26 cellular contexts compared by ENCODE assay signal in genomic region chr2:120350801-120351324, GRCh38. TPM values are rescaled to one million over a fixed set of nuclear protein-coding genes. Genes with fewer than 3 reads are reported as not detected.
"Had no signal": no experiment of that assay in that cellular context is flagged by ENCODE, and none has a peak within 500 bp of the region (broad histone marks: within the 10 kb centered on the region; RNA-seq: fewer than 3 reads in every experiment).

No MANE protein-coding gene starts in this region.

- H3K27ac Mint-ChIP-seq: immature natural killer cell; nephron progenitor cell; stimulated activated naive CD8-positive, alpha-beta T cell treated with anti-CD3 and anti-CD28 coated beads, Interleukin-15, amount 100 ng/mL, for 72 hours had no signal

- H3K4me3 Mint-ChIP-seq: immature natural killer cell; nephron progenitor cell; stimulated activated naive CD8-positive, alpha-beta T cell treated with anti-CD3 and anti-CD28 coated beads, Interleukin-15, amount 100 ng/mL, for 72 hours had no signal

- H3K9me3 Mint-ChIP-seq: immature natural killer cell; nephron progenitor cell; stimulated activated naive CD8-positive, alpha-beta T cell treated with anti-CD3 and anti-CD28 coated beads, Interleukin-15, amount 100 ng/mL, for 72 hours had no signal

- FAIRE-seq: endothelial cell of umbilical vein, pancreas had no signal

- H3K4me1 ChIP-seq: foreskin keratinocyte, pancreas had no signal

- H3K36me3 Mint-ChIP-seq: immature natural killer cell; naive thymus-derived CD8-positive, alpha-beta T cell had no signal

- H3K27me3 ChIP-seq: right lobe of liver, tibial artery, vagina had no signal

- H3K4me2 ChIP-seq: smooth muscle cell had no signal

- H3K9me3 ChIP-seq: esophagus muscularis mucosa, gastroesophageal sphincter, heart left ventricle, pancreas, right lobe of liver, suprapubic skin, tibial artery, vagina had no signal

- ATAC-seq: foreskin keratinocyte; gastroesophageal sphincter; heart left ventricle; naive thymus-derived CD8-positive, alpha-beta T cell; pancreas; right lobe of liver; stimulated activated naive CD8-positive, alpha-beta T cell treated with anti-CD3 and anti-CD28 coated beads, Interleukin-15, amount 100 ng/mL, for 72 hours had no signal

- DNase-seq: dermis blood vessel endothelial cell; effector memory CD4-positive, alpha-beta T cell; foreskin keratinocyte; immature natural killer cell; islet precursor cell; naive thymus-derived CD8-positive, alpha-beta T cell; nephron progenitor cell; occipital lobe; right lobe of liver; stimulated activated CD4-positive, alpha-beta T cell treated with anti-CD3 and anti-CD28 coated beads, Interleukin-12 subunit alpha, Interleukin-12 subunit beta, amount 100 ng/mL, for 4 hours; stimulated activated CD4-positive, alpha-beta T cell treated with anti-CD3 and anti-CD28 coated beads, Interleukin-1b, Interleukin-23, amount 100 ng/mL, for 48 hours; stimulated activated CD4-positive, alpha-beta T cell treated with anti-CD3 and anti-CD28 coated beads, Interleukin-4, amount 100 ng/mL, for 1 hour; stimulated activated CD8-positive, alpha-beta memory T cell treated with anti-CD3 and anti-CD28 coated beads, Interleukin-4, amount 100 ng/mL, for 48 hours; stimulated activated naive CD4-positive, alpha-beta T cell; stimulated activated naive CD8-positive, alpha-beta T cell treated with anti-CD3 and anti-CD28 coated beads, Interleukin-15, amount 100 ng/mL, for 72 hours; tibial artery had no signal

- H3K4me3 ChIP-seq: coronary artery, esophagus muscularis mucosa, gastroesophageal sphincter, heart left ventricle, pancreas, right lobe of liver, smooth muscle cell, suprapubic skin, tibial artery, vagina had no signal

- H3K36me3 ChIP-seq: gastroesophageal sphincter, heart left ventricle, pancreas, vagina had no signal

- H3K27ac ChIP-seq: coronary artery, esophagus muscularis mucosa, foreskin keratinocyte, gastroesophageal sphincter, heart left ventricle, pancreas, right lobe of liver, suprapubic skin, tibial artery, vagina had no signal

RNA-seq across cellular contexts. Expression of gene INHBB, which starts 4.9 kb away (rescaled TPM):
- total RNA-seq: fibroblast of lung; foreskin keratinocyte; naive thymus-derived CD8-positive, alpha-beta T cell had no signal
- polyA plus RNA-seq: foreskin keratinocyte; immature natural killer cell; naive thymus-derived CD8-positive, alpha-beta T cell had no signal
